Comparison of ENCODE assay signal across 15 cellular contexts in genomic region chr4:159006202-159006601, GRCh38.
DNase-seq lines count a peak whose midpoint lies in the region; ATAC-seq and TF ChIP-seq lines count a peak whose summit lies in the region.
"Had no signal": no experiment of that assay in that cellular context is flagged by ENCODE, and none has a peak within 500 bp of the region (broad histone marks: within the 10 kb centered on the region; RNA-seq: fewer than 3 reads in every experiment).

No MANE protein-coding gene starts in this region.

- no peak for TF ChIP-seq EP300 in transverse colon (IDR thresholded peaks at IDR 0.05; ENCODE audit: low read depth)

- H3K9me3 ChIP-seq in transverse colon: no peaks in the 10 kb centered on the region

- in situ Hi-C loops in transverse colon (cut with MboI; ENCODE audit: low pct_ligation_motif_present in 1 of 4, low pct_unique_long_range_greater_than_20kb in 1 of 4, low sequenced_read_pairs in 3 of 4): no loop called here

- peak overlapping the region; percentile 27 to 68 (median 46) for H3K27ac ChIP-seq in transverse colon

- ATAC-seq in GM21619 (IDR thresholded peaks at IDR 0.05; ENCODE audit: unreplicated experiment): no peak
- ATAC-seq in left lobe of liver: no peak

- H3K36me3 ChIP-seq in transverse colon: no peaks in the 10 kb centered on the region

- TF ChIP-seq CTCF in transverse colon (IDR thresholded peaks at IDR 0.05): no peak

- H3K4me1 ChIP-seq in transverse colon: peaks cover 9 to 43% (median 15%) of the 10 kb centered on the region in 4 donors

- TF ChIP-seq POLR2A in transverse colon (IDR thresholded peaks at IDR 0.05): no peak

- intact Hi-C loops in transverse colon (cut with DNase I; ENCODE audit: low total_unique reads): no loop called here

- no peaks in the 10 kb centered on the region for H3K27me3 ChIP-seq in transverse colon

- H3K4me3 ChIP-seq in transverse colon: no peak overlapping the region

- peak in 2 of 3 experiments; percentile 10 to 45 for DNase-seq in NCI-H1417 (lab: John Stamatoyannopoulos, UW)
- DNase-seq in NCI-H1417 treated with DMSO at 0.1 percent for 48 hours (lab: John Stamatoyannopoulos, UW): no peak
- peak; percentile 84 for DNase-seq in RPMI7951 (ENCODE audit: low read depth)
- DNase-seq in fibroblast of the conjunctiva (ENCODE audit: low read depth): peak; percentile 48
- peak; percentile 51 for DNase-seq in transverse colon
- DNase-seq in nucleus accumbens (lab: John Stamatoyannopoulos, UW): no peak
- DNase-seq in left lobe of liver (ENCODE audit: low spot score): no peak
- DNase-seq: 8988T; activated CD4-positive, alpha-beta T cell treated with anti-CD3 and anti-CD28 coated beads, Interleukin-2, amount 50 U/mL, for 4 hours; cortex of kidney; DMS79; glutamatergic neuron; NCI-H1092 treated with DMSO at 0.1 percent for 48 hours; stimulated activated CD4-positive, alpha-beta T cell treated with anti-CD3 and anti-CD28 coated beads, Interleukin-2, amount 100 ng/mL, for 48 hours had no signal

- 65 to 73% methylated on average over 3 of the region's 3 CpGs for WGBS in transverse colon (ENCODE audit: low coverage in 1 of 2), 2 donors

Comparison
In these comparisons a context has a peak if more than half of its experiments do, and no peak if none do; other contexts are left out.
1. DNase-seq: peak in NCI-H1417 (2 of 3), RPMI7951 (single experiment), fibroblast of the conjunctiva (single experiment) and transverse colon (single experiment); none in NCI-H1417 treated with DMSO at 0.1 percent for 48 hours (single experiment), nucleus accumbens (0 of 56) and left lobe of liver (single experiment).